ENCODE assay signal across 20 cellular contexts in genomic region chr18:23575309-23575651, GRCh38. TPM values are rescaled to one million over a fixed set of nuclear protein-coding genes. Genes with fewer than 3 reads are reported as not detected.
A peak's percentile ranks its signal among the peaks of the same experiment; 100 is the strongest.
DNase-seq lines count a peak whose midpoint lies in the region; ATAC-seq, FAIRE-seq and TF ChIP-seq lines count a peak whose summit lies in the region.
"Had no signal": no experiment of that assay in that cellular context is flagged by ENCODE, and none has a peak within 500 bp of the region (broad histone marks: within the 10 kb centered on the region; RNA-seq: fewer than 3 reads in every experiment).

No MANE protein-coding gene starts in this region.

- H3K4me2 ChIP-seq in KMS-11 (peak overlapping the region; percentile 98), H1 (ENCODE audit: insufficient read depth in 1 of 2, low read depth in 2 of 2, low read length in 2 of 2) (no peak overlapping the region)

- no peaks in the 10 kb centered on the region for H3K27me3 Mint-ChIP-seq in T-helper 2 cell treated with Interferon-gamma antibody and Interleukin-4, amounts not matched to agents 5 μg/mL and 100 μg/mL, for 36 hours (ENCODE audit: low read depth)
- H3K27me3 Mint-ChIP-seq: activated naive CD8-positive, alpha-beta T cell; naive B cell had no signal

- no peak overlapping the region for H3K4me3 Mint-ChIP-seq in T-helper 2 cell treated with Interferon-gamma antibody and Interleukin-4, amounts not matched to agents 5 μg/mL and 100 μg/mL, for 36 hours
- H3K4me3 Mint-ChIP-seq: activated naive CD8-positive, alpha-beta T cell; naive B cell had no signal

- H2BK20ac ChIP-seq in H1 (ENCODE audit: low read length): no peak overlapping the region

- CTCF ChIA-PET in H1 (lab: Charles Lee; ENCODE audit: partially characterized antibody): interaction anchor here (0.7 to 1.1 kb wide), 3 partner anchors 10 to 42 kb away, joined by 3 to 4 read pairs (median 3); no protein-coding TSS in a partner anchor

- no peak overlapping the region for H2AK5ac ChIP-seq in H1 (ENCODE audit: low read depth, low read length)

- H2AFZ ChIP-seq in KMS-11 (ENCODE audit: low read depth): no peak overlapping the region
- no peak overlapping the region for H2AFZ ChIP-seq in H1 (ENCODE audit: low read length)

- H3K4me1 ChIP-seq in KMS-11 (ENCODE audit: low read depth, poor library complexity, severe bottlenecking): peaks cover 75% of the 10 kb centered on the region
- peaks cover 0 to 4% (median 1%) of the 10 kb centered on the region in 4 experiments; a peak in 2 of 7 replicates for H3K4me1 ChIP-seq in H1 (replicated peaks in 1 of 4; ENCODE audit: control insufficient read depth in 3 of 4, insufficient read depth in 4 of 4, low read length in 3 of 4)

- no peak for TF ChIP-seq EP300 in H1 (IDR thresholded peaks at IDR 0.05; ENCODE audit: borderline replicate concordance in 1 of 2, low read depth in 2 of 2, low read length in 2 of 2)

- no peak overlapping the region for H3K56ac ChIP-seq in H1 (replicated peaks; ENCODE audit: insufficient read length, low read depth, low read length)

- no peak for FAIRE-seq in H1 (lab: Jason Lieb, UNC)
- FAIRE-seq: A204.1, colon had no signal

- no peak overlapping the region for H2BK5ac ChIP-seq in H1 (ENCODE audit: low read depth, low read length)

- peaks cover 43% of the 10 kb centered on the region for H3K4me1 Mint-ChIP-seq in T-helper 2 cell treated with Interferon-gamma antibody and Interleukin-4, amounts not matched to agents 5 μg/mL and 100 μg/mL, for 36 hours (ENCODE audit: low read depth)

- no peak overlapping the region for H4K5ac ChIP-seq in H1 (ENCODE audit: insufficient read length, low read depth, low read length)

- H2BK120ac ChIP-seq in H1 (replicated peaks; ENCODE audit: low read depth, low read length): no peak overlapping the region

- no peak overlapping the region for H3K23ac ChIP-seq in H1 (ENCODE audit: insufficient read length)

- TF ChIP-seq RAD21 in H1 (IDR thresholded peaks at IDR 0.05 in 1 of 2, conservative IDR thresholded peaks at IDR 0.05 in 1 of 2; ENCODE audit: low read depth in 2 of 2, low read length in 2 of 2): no peak

- H3K4ac ChIP-seq in H1 (replicated peaks; ENCODE audit: insufficient read length, low read depth, low read length): no peak overlapping the region

- H3K27me3 ChIP-seq in KMS-11 (ENCODE audit: insufficient read depth, low read depth) (no peaks in the 10 kb centered on the region), H1 (replicated peaks in 1 of 4; ENCODE audit: control insufficient read depth in 3 of 4, extremely low read depth in 1 of 4, insufficient read depth in 3 of 4, low read length in 3 of 4) (no peaks in the 10 kb centered on the region)

- TF ChIP-seq CTCF in KMS-11 (conservative IDR thresholded peaks at IDR 0.05; ENCODE audit: low read depth, low read length): no peak
- no peak for TF ChIP-seq CTCF in H1 (IDR thresholded peaks at IDR 0.05; ENCODE audit: control extremely low read depth in 1 of 3, insufficient read depth in 1 of 3, low read depth in 1 of 3, low read length in 3 of 3)

- H3K9ac ChIP-seq in KMS-11 (no peak overlapping the region), H1 (replicated peaks in 1 of 4; ENCODE audit: extremely low read depth in 1 of 4, low read depth in 3 of 4, low read length in 3 of 4) (no peak overlapping the region)

- no peak overlapping the region for H4K8ac ChIP-seq in H1 (ENCODE audit: extremely low read depth, insufficient read depth, low read length)

- peak overlapping the region; percentile 80; the same call in 1 of the 2 replicates for H3K27ac ChIP-seq in KMS-11
- no peak overlapping the region for H3K27ac ChIP-seq in H1 (ENCODE audit: low read depth, low read length)
- H3K27ac ChIP-seq in skin epidermis: peak overlapping the region in 18 of 21 experiments; percentile 7 to 92 (median 70)

- H3K9me3 ChIP-seq in H1 (ENCODE audit: insufficient read depth in 2 of 2, low read depth in 1 of 2, low read length in 1 of 2): no peaks in the 10 kb centered on the region

- H4K20me1 ChIP-seq in KMS-11 (ENCODE audit: insufficient read depth) (no peaks in the 10 kb centered on the region), H1 (replicated peaks in 1 of 2; ENCODE audit: control insufficient read depth in 1 of 2, insufficient read depth in 2 of 2, low read length in 2 of 2) (peaks cover 0 to 2% of the 10 kb centered on the region in 2 experiments)

- ATAC-seq in HG03571 (IDR thresholded peaks at IDR 0.05; ENCODE audit: unreplicated experiment): no peak
- ATAC-seq: HCT116, left colon, Panc1, right cardiac atrium had no signal

- no peak for TF ChIP-seq POLR2A in H1 (IDR thresholded peaks at IDR 0.05; ENCODE audit: control extremely low read depth in 1 of 2, low read depth in 2 of 2, low read length in 2 of 2)

- H3K9me3 Mint-ChIP-seq in T-helper 2 cell treated with Interferon-gamma antibody and Interleukin-4, amounts not matched to agents 5 μg/mL and 100 μg/mL, for 36 hours: no peaks in the 10 kb centered on the region
- H3K9me3 Mint-ChIP-seq: naive B cell had no signal

- H3K14ac ChIP-seq in H1 (ENCODE audit: insufficient read length): no peak overlapping the region

- no peak for DNase-seq in T-helper 2 cell treated with Interferon-gamma antibody and Interleukin-4, amounts not matched to agents 5 μg/mL and 100 μg/mL, for 36 hours (ENCODE audit: low spot score)
- no peak for DNase-seq in T-helper 2 cell
- DNase-seq in H1 (ENCODE audit: low read depth in 1 of 2, low spot score in 2 of 2): no peak
- no peak for DNase-seq in SKM-1 (lab: John Stamatoyannopoulos, UW; ENCODE audit: unreplicated experiment)
- no peak for DNase-seq in CD1c-positive myeloid dendritic cell (ENCODE audit: extremely low spot score)
- DNase-seq: DMS 273 treated with DMSO at 0.1 percent for 48 hours, hippocampal formation, left colon, naive B cell, NCI-H1436, NCI-H524 treated with DMSO at 0.1 percent for 48 hours, right cardiac atrium had no signal

- H3K36me3 Mint-ChIP-seq in T-helper 2 cell treated with Interferon-gamma antibody and Interleukin-4, amounts not matched to agents 5 μg/mL and 100 μg/mL, for 36 hours (ENCODE audit: low read depth): peaks cover 38% of the 10 kb centered on the region

- peaks cover 4% of the 10 kb centered on the region for H3K79me1 ChIP-seq in H1 (ENCODE audit: low read depth, low read length)

- H3K23me2 ChIP-seq in H1 (ENCODE audit: low read depth, low read length): no peaks in the 10 kb centered on the region

- no peak overlapping the region for H4K91ac ChIP-seq in H1 (replicated peaks; ENCODE audit: insufficient read length, low read length)

- H3K4me3 ChIP-seq in KMS-11 (IDR thresholded peaks at IDR 0.05; ENCODE audit: insufficient read depth, low read depth, low read length): no peak overlapping the region
- H3K4me3 ChIP-seq in H1 (ENCODE audit: extremely low read depth in 1 of 4, insufficient read depth in 2 of 4, low read depth in 3 of 4, low read length in 4 of 4): no peak overlapping the region
- H3K4me3 ChIP-seq in skin epidermis: no peak overlapping the region

- no peak overlapping the region for H2BK15ac ChIP-seq in H1 (ENCODE audit: low read length)

- 90% methylated on average over 7 of the region's 7 CpGs; no CpG with 5 or more reads in 1 of the 2 experiments for WGBS in H1 (ENCODE audit: extremely low coverage in 1 of 2, insufficient coverage in 1 of 2, insufficient read length in 1 of 2, insufficient replicate concordance in 2 of 2, low coverage in 1 of 2, low lambda C conversion rate in 2 of 2, missing lambda C conversion rate in 1 of 2), 2 experiments

- peak overlapping the region; percentile 85 for H3K27ac Mint-ChIP-seq in T-helper 2 cell treated with Interferon-gamma antibody and Interleukin-4, amounts not matched to agents 5 μg/mL and 100 μg/mL, for 36 hours

- peak overlapping the region; percentile 75; the same call in 1 of the 2 replicates for H2BK12ac ChIP-seq in H1 (ENCODE audit: low read depth, low read length)

- H3K79me2 ChIP-seq in KMS-11 (ENCODE audit: insufficient read depth, low read depth) (peaks cover 25% of the 10 kb centered on the region; the same call in 1 of the 2 replicates), H1 (ENCODE audit: control insufficient read depth in 1 of 2, insufficient read depth in 2 of 2, low read length in 2 of 2) (peaks cover 0 to 16% of the 10 kb centered on the region in 2 experiments; a peak in 2 of 4 replicates)

- no peak overlapping the region for H3K18ac ChIP-seq in H1 (ENCODE audit: extremely low read depth, low read length)

- no peaks in the 10 kb centered on the region for H3K36me3 ChIP-seq in KMS-11 (ENCODE audit: insufficient read depth)
- H3K36me3 ChIP-seq in H1 (ENCODE audit: control insufficient read depth in 2 of 4, insufficient read depth in 4 of 4, low read length in 3 of 4): peaks cover 0 to 20% (median 5%) of the 10 kb centered on the region in 4 experiments; a peak in 5 of 8 replicates

- POLR2A ChIA-PET in H1 (lab: Charles Lee; ENCODE audit: partially characterized antibody): interaction anchor here (1.3 kb wide), 1 partner anchor 10 kb away, joined by 3 read pairs; no protein-coding TSS in a partner anchor

TF ChIP-seq in H1, 55 proteins besides CTCF, POLR2A, EP300 and RAD21:
- TF ChIP-seq CEBPB (IDR thresholded peaks at IDR 0.05; ENCODE audit: low read depth, low read length) (peak; percentile 44; the same call in 1 of the 2 replicates), YY1 (IDR thresholded peaks at IDR 0.05; ENCODE audit: low read depth, low read length) (no peak)

RNA-seq across cellular contexts. Expression of gene NPC1, which starts 11.0 kb away (rescaled TPM):
- 36.4 and 39.5 TPM in 2 replicates for total RNA-seq in H1 (2021; fragmentation: NEBNext Ultra II Directional; extraction: Animal tissue kit (Norgen Biotek cat#: 25700))
- polyA plus RNA-seq in H1 (2011; rRNA removed): 33.9 and 34.1 TPM in 2 replicates
- polyA plus RNA-seq in H1 (2011; cell fraction: cytosol; rRNA removed): 29.4 TPM
- 66.9 TPM for polyA plus RNA-seq in H1 (2011; cell fraction: nucleus; rRNA removed)
- polyA plus RNA-seq in H1 (2012, experiment 1 of 2): 25.9 to 31.8 TPM (median 29.2 TPM) in 4 replicates
- 7.7 TPM for polyA plus RNA-seq in H1 (2012, experiment 2 of 2)
- 56.1 TPM for polyA plus RNA-seq in H1 (2013, experiment 1 of 2)
- polyA plus RNA-seq in H1 (2013, experiment 2 of 2): 49.7 TPM
- 109 and 131 TPM in 2 replicates for polyA minus RNA-seq in H1 (2011; rRNA and poly(A)+ RNA removed)
- 49.4 TPM for polyA minus RNA-seq in H1 (2011; cell fraction: cytosol; rRNA and poly(A)+ RNA removed)
- polyA minus RNA-seq in H1 (2011; cell fraction: nucleus; rRNA and poly(A)+ RNA removed): 105 TPM
